ENCODE assay signal across 18 cellular contexts in the genomic region with DNA sequence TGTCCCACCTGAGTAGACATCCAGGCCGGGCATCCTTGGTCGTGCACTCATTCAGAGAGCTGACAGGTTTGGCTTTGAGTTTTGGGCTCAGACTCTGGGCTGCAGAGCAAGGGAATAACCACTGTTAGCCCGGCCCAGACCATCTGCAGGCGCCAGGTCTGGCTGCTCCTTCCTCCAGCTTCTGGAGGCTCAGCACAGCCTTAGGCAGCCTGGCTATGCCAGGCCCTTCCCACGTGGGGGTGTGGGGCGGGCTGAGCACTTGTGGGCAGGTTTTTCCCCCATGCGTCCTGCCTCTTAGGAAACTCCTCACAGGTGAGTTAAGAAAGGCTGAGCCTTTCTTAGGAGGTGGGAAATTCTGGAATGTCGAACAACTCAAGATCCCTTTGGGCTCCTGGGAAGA. TPM values are rescaled to one million over a fixed set of nuclear protein-coding genes. Genes with fewer than 3 reads are reported as not detected.
A peak's percentile ranks its signal among the peaks of the same experiment; 100 is the strongest.
DNase-seq lines count a peak whose midpoint lies in the region; ATAC-seq and TF ChIP-seq lines count a peak whose summit lies in the region.
"Had no signal": no experiment of that assay in that cellular context is flagged by ENCODE, and none has a peak within 500 bp of the region (broad histone marks: within the 10 kb centered on the region; RNA-seq: fewer than 3 reads in every experiment).

No MANE protein-coding gene starts in this region.

- no peak overlapping the region for H3K27ac ChIP-seq in CD4-positive, alpha-beta memory T cell (ENCODE audit: low read depth, low read length)
- peak overlapping the region; percentile 68 to 88 (median 75) for H3K27ac ChIP-seq in esophagus squamous epithelium
- H3K27ac ChIP-seq: adrenal gland, KMS-11 had no signal

- H3K9me3 Mint-ChIP-seq in CD4-positive, alpha-beta memory T cell = no peaks in the 10 kb centered on the region
- no peaks in the 10 kb centered on the region for H3K9me3 Mint-ChIP-seq in MCF 10A (ENCODE audit: unreplicated experiment)
- H3K9me3 Mint-ChIP-seq in stimulated activated memory B cell treated with anti-CD40 and anti-IgM and Interleukin-4, amounts not matched to agents 10 μg/mL and 1 μg/mL and 100 μg/mL, for 72 hours = no peaks in the 10 kb centered on the region
- no peaks in the 10 kb centered on the region for H3K9me3 Mint-ChIP-seq in activated CD4-positive, alpha-beta T cell treated with anti-CD3 and anti-CD28 coated beads, Interleukin-2, amount 10 ng/mL, durations not matched to agents 24 days and 14 days
- H3K9me3 Mint-ChIP-seq: CD4-positive, CD25-positive, alpha-beta regulatory T cell; type B pancreatic cell had no signal

- ATAC-seq in stimulated activated memory B cell treated with anti-CD40 and anti-IgM and Interleukin-4, amounts not matched to agents 10 μg/mL and 1 μg/mL and 100 μg/mL, for 72 hours = no peak
- ATAC-seq in GM18502 (IDR thresholded peaks at IDR 0.05; ENCODE audit: poor library complexity, unreplicated experiment) = no peak
- ATAC-seq: activated CD8-positive, alpha-beta T cell treated with anti-CD3 and anti-CD28 coated beads, Interleukin-2, amount 10 ng/mL, durations not matched to agents 7 days and 5 days; SK-N-SH treated with all-trans-retinoic acid at 6 μM for 48 hours had no signal

- no peak for DNase-seq in CD4-positive, alpha-beta memory T cell
- DNase-seq in MCF 10A (ENCODE audit: unreplicated experiment) (peak; percentile 32), esophagus squamous epithelium (lab: John Stamatoyannopoulos, UW) (no peak)
- no peak for DNase-seq in activated CD4-positive, alpha-beta T cell treated with anti-CD3 and anti-CD28 coated beads, Interleukin-2, amount 10 ng/mL, durations not matched to agents 24 days and 14 days
- no peak for DNase-seq in activated CD4-positive, CD25-positive, alpha-beta regulatory T cell treated with anti-CD3 and anti-CD28 coated beads, Interleukin-2, amount 50 U/mL, for 72 hours
- DNase-seq: activated CD8-positive, alpha-beta T cell treated with anti-CD3 and anti-CD28 coated beads, Interleukin-2, amount 10 ng/mL, durations not matched to agents 7 days and 5 days; CD4-positive, CD25-positive, alpha-beta regulatory T cell; GF-D8; hippocampal formation; NCI-H1694; NCI-H2171 treated with DMSO at 0.1 percent for 48 hours; NCI-H526 had no signal

- no peak overlapping the region for H3K4me3 ChIP-seq in CD4-positive, alpha-beta memory T cell (ENCODE audit: low read length in 2 of 2)
- no peak overlapping the region for H3K4me3 ChIP-seq in esophagus squamous epithelium
- H3K4me3 ChIP-seq: adrenal gland had no signal

- H3K27ac Mint-ChIP-seq in CD4-positive, alpha-beta memory T cell = peak overlapping the region in 4 of 7 donors; percentile 7 to 68 (median 36)
- H3K27ac Mint-ChIP-seq in MCF 10A (ENCODE audit: low read depth, unreplicated experiment) = no peak overlapping the region
- H3K27ac Mint-ChIP-seq in stimulated activated memory B cell treated with anti-CD40 and anti-IgM and Interleukin-4, amounts not matched to agents 10 μg/mL and 1 μg/mL and 100 μg/mL, for 72 hours = peak overlapping the region; percentile 12
- no peak overlapping the region for H3K27ac Mint-ChIP-seq in activated CD4-positive, alpha-beta T cell treated with anti-CD3 and anti-CD28 coated beads, Interleukin-2, amount 10 ng/mL, durations not matched to agents 24 days and 14 days
- H3K27ac Mint-ChIP-seq: activated CD8-positive, alpha-beta T cell treated with anti-CD3 and anti-CD28 coated beads, Interleukin-2, amount 10 ng/mL, durations not matched to agents 7 days and 5 days; type B pancreatic cell had no signal

- BruUV-seq in MCF 10A (replicated peaks; lab: Mats Ljungman, UMichigan) = no TSS peak

- H3K27me3 Mint-ChIP-seq in CD4-positive, alpha-beta memory T cell = no peaks in the 10 kb centered on the region
- no peaks in the 10 kb centered on the region for H3K27me3 Mint-ChIP-seq in MCF 10A (ENCODE audit: insufficient read depth, unreplicated experiment)
- H3K27me3 Mint-ChIP-seq in stimulated activated memory B cell treated with anti-CD40 and anti-IgM and Interleukin-4, amounts not matched to agents 10 μg/mL and 1 μg/mL and 100 μg/mL, for 72 hours = peaks cover 11% of the 10 kb centered on the region
- no peaks in the 10 kb centered on the region for H3K27me3 Mint-ChIP-seq in activated CD4-positive, alpha-beta T cell treated with anti-CD3 and anti-CD28 coated beads, Interleukin-2, amount 10 ng/mL, durations not matched to agents 24 days and 14 days
- H3K27me3 Mint-ChIP-seq: CD4-positive, CD25-positive, alpha-beta regulatory T cell; type B pancreatic cell had no signal

- H3K27me3 ChIP-seq in CD4-positive, alpha-beta memory T cell (ENCODE audit: insufficient read depth, low read length) = no peaks in the 10 kb centered on the region
- H3K27me3 ChIP-seq in esophagus squamous epithelium = peaks cover 0 to 34% (median 0%) of the 10 kb centered on the region in 4 donors
- H3K27me3 ChIP-seq: adrenal gland had no signal

- H3K4me1 Mint-ChIP-seq in CD4-positive, alpha-beta memory T cell = peaks cover 0 to 2% (median 0%) of the 10 kb centered on the region in 4 donors
- no peaks in the 10 kb centered on the region for H3K4me1 Mint-ChIP-seq in MCF 10A (ENCODE audit: insufficient read depth, unreplicated experiment)
- H3K4me1 Mint-ChIP-seq in stimulated activated memory B cell treated with anti-CD40 and anti-IgM and Interleukin-4, amounts not matched to agents 10 μg/mL and 1 μg/mL and 100 μg/mL, for 72 hours = peaks cover 18% of the 10 kb centered on the region
- H3K4me1 Mint-ChIP-seq in activated CD4-positive, alpha-beta T cell treated with anti-CD3 and anti-CD28 coated beads, Interleukin-2, amount 10 ng/mL, durations not matched to agents 24 days and 14 days = peaks cover 7% of the 10 kb centered on the region

- intact Hi-C loops in CD4-positive, alpha-beta memory T cell (cut with micrococcal nuclease) = no loop called here
- intact Hi-C loops in MCF 10A (cut with micrococcal nuclease) (no loop called here), esophagus squamous epithelium (cut with DNase I) (no loop called here)
- intact Hi-C loops in activated CD4-positive, alpha-beta T cell treated with anti-CD3 and anti-CD28 coated beads, Interleukin-2, amount 10 ng/mL, durations not matched to agents 24 days and 14 days (cut with micrococcal nuclease) = no loop called here

- POLR2A ChIA-PET in CD4-positive, alpha-beta memory T cell (lab: Charles Lee; ENCODE audit: partially characterized antibody) = interaction anchor here (1.0 kb wide), 2 partner anchors 18 to 45 kb away, joined by 3 to 4 read pairs; no protein-coding TSS in a partner anchor
- POLR2A ChIA-PET in MCF 10A (lab: Yijun Ruan, JAX) = interaction anchor here (1.4 to 1.9 kb wide), 2 partner anchors 8 to 12 kb away, joined by 5 read pairs; no protein-coding TSS in a partner anchor

- peaks cover 12% of the 10 kb centered on the region for H3K36me3 ChIP-seq in CD4-positive, alpha-beta memory T cell (ENCODE audit: insufficient read depth, low read length)
- H3K36me3 ChIP-seq in esophagus squamous epithelium = peaks cover 21 to 44% (median 40%) of the 10 kb centered on the region in 3 donors

- 55% methylated on average over 2 of the region's 8 CpGs; no CpG with 5 or more reads in 1 of the 2 donors for WGBS in esophagus squamous epithelium, 2 donors

- H3K36me3 Mint-ChIP-seq in CD4-positive, alpha-beta memory T cell = peaks cover 0 to 26% of the 10 kb centered on the region in 2 donors
- H3K36me3 Mint-ChIP-seq in MCF 10A (ENCODE audit: insufficient read depth, unreplicated experiment) = peaks cover 6% of the 10 kb centered on the region
- H3K36me3 Mint-ChIP-seq in stimulated activated memory B cell treated with anti-CD40 and anti-IgM and Interleukin-4, amounts not matched to agents 10 μg/mL and 1 μg/mL and 100 μg/mL, for 72 hours = peaks cover 30% of the 10 kb centered on the region
- H3K36me3 Mint-ChIP-seq in activated CD4-positive, alpha-beta T cell treated with anti-CD3 and anti-CD28 coated beads, Interleukin-2, amount 10 ng/mL, durations not matched to agents 24 days and 14 days (ENCODE audit: low read depth) = peaks cover 11% of the 10 kb centered on the region

- H3K4me1 ChIP-seq in CD4-positive, alpha-beta memory T cell (ENCODE audit: insufficient read depth, low read length) = no peaks in the 10 kb centered on the region
- H3K4me1 ChIP-seq in esophagus squamous epithelium = peaks cover 10 to 73% (median 13%) of the 10 kb centered on the region in 3 donors
- H3K4me1 ChIP-seq: adrenal gland had no signal

- TF ChIP-seq CTCF in MCF 10A (IDR thresholded peaks at IDR 0.05; ENCODE audit: unreplicated experiment) = no peak
- TF ChIP-seq CTCF in esophagus squamous epithelium (IDR thresholded peaks at IDR 0.05) = no peak

- H3K9me3 ChIP-seq in CD4-positive, alpha-beta memory T cell (ENCODE audit: control insufficient read depth in 1 of 2, low read length in 2 of 2) = no peaks in the 10 kb centered on the region
- H3K9me3 ChIP-seq in esophagus squamous epithelium = no peaks in the 10 kb centered on the region
- H3K9me3 ChIP-seq: adrenal gland had no signal

- CTCF ChIA-PET in CD4-positive, alpha-beta memory T cell (lab: Charles Lee; ENCODE audit: partially characterized antibody) = interaction anchor here (1.5 to 4.0 kb wide), 3 partner anchors 24 to 76 kb away, joined by 3 to 19 read pairs (median 12); a partner anchor contains a TSS
- CTCF ChIA-PET in MCF 10A (lab: Yijun Ruan, JAX) = interaction anchor here (0.5 to 0.8 kb wide), 2 partner anchors 77 to 310 kb away, joined by 3 read pairs; no protein-coding TSS in a partner anchor

- no peak overlapping the region for H3K4me3 Mint-ChIP-seq in CD4-positive, alpha-beta memory T cell
- no peak overlapping the region for H3K4me3 Mint-ChIP-seq in MCF 10A (ENCODE audit: unreplicated experiment)
- H3K4me3 Mint-ChIP-seq in stimulated activated memory B cell treated with anti-CD40 and anti-IgM and Interleukin-4, amounts not matched to agents 10 μg/mL and 1 μg/mL and 100 μg/mL, for 72 hours = no peak overlapping the region
- no peak overlapping the region for H3K4me3 Mint-ChIP-seq in activated CD4-positive, alpha-beta T cell treated with anti-CD3 and anti-CD28 coated beads, Interleukin-2, amount 10 ng/mL, durations not matched to agents 24 days and 14 days
- H3K4me3 Mint-ChIP-seq: activated CD8-positive, alpha-beta T cell treated with anti-CD3 and anti-CD28 coated beads, Interleukin-2, amount 10 ng/mL, durations not matched to agents 7 days and 5 days; CD4-positive, CD25-positive, alpha-beta regulatory T cell; type B pancreatic cell had no signal

- TF ChIP-seq POLR2A in esophagus squamous epithelium (IDR thresholded peaks at IDR 0.05) = no peak

RNA-seq across cellular contexts. Expression of a gene that starts 11.2 kb away (rescaled TPM):
- total RNA-seq in CD4-positive, alpha-beta memory T cell = 10 to 100 TPM; 64.5 to 64.9 TPM
- polyA plus RNA-seq in CD4-positive, alpha-beta memory T cell = 1 to 10 TPM; 1.5 to 2.8 TPM
- total RNA-seq in MCF 10A (2022) = 3.8 and 5.0 TPM in 2 replicates
- 10 to 100 TPM; 26.5 to 58.9 (median 39.7) TPM for total RNA-seq in esophagus squamous epithelium
- 8.5 and 8.8 TPM in 2 replicates for total RNA-seq in activated CD4-positive, alpha-beta T cell treated with anti-CD3 and anti-CD28 coated beads, Interleukin-2, amount 10 ng/mL, durations not matched to agents 24 days and 14 days

RNA-seq across cellular contexts. Expression of a gene that starts 22.0 kb away (rescaled TPM):
- 10 to 100 TPM; 75.0 to 78.5 TPM for total RNA-seq in CD4-positive, alpha-beta memory T cell
- polyA plus RNA-seq in CD4-positive, alpha-beta memory T cell = 10 to 100 TPM; 18.7 to 28.0 TPM
- total RNA-seq in MCF 10A (2022) (9.2 and 13.3 TPM in 2 replicates), esophagus squamous epithelium (10 to 100 TPM; 20.4 to 36.9 (median 30.5) TPM)
- total RNA-seq in activated CD4-positive, alpha-beta T cell treated with anti-CD3 and anti-CD28 coated beads, Interleukin-2, amount 10 ng/mL, durations not matched to agents 24 days and 14 days = 18.3 and 20.1 TPM in 2 replicates

RNA-seq across cellular contexts. Expression of a gene that starts 44.0 kb away (rescaled TPM):
- 1 to 10 TPM; 2.4 to 2.7 TPM for total RNA-seq in CD4-positive, alpha-beta memory T cell
- under 1 TPM in 1 of 2 donors, not detected in 1; 0.03 TPM for polyA plus RNA-seq in CD4-positive, alpha-beta memory T cell
- total RNA-seq in MCF 10A (2022) = 1.1 TPM in 2 replicates
- 1 to 10 TPM; 1.9 to 4.4 (median 3.4) TPM for total RNA-seq in esophagus squamous epithelium
- 0.64 and 0.65 TPM in 2 replicates for total RNA-seq in activated CD4-positive, alpha-beta T cell treated with anti-CD3 and anti-CD28 coated beads, Interleukin-2, amount 10 ng/mL, durations not matched to agents 24 days and 14 days

Comparison
In these comparisons a context has a peak if more than half of its experiments do, and no peak if none do; other contexts are left out.
1. H3K27ac Mint-ChIP-seq: peak in CD4-positive, alpha-beta memory T cell (4 of 7) and stimulated activated memory B cell treated with anti-CD40 and anti-IgM and Interleukin-4, amounts not matched to agents 10 μg/mL and 1 μg/mL and 100 μg/mL, for 72 hours (single experiment); none in MCF 10A (single experiment) and activated CD4-positive, alpha-beta T cell treated with anti-CD3 and anti-CD28 coated beads, Interleukin-2, amount 10 ng/mL, durations not matched to agents 24 days and 14 days (single experiment).